In genomic region chr7:99473315-99473596, GRCh38 we compare ENCODE assay signal across 8 cellular contexts. TPM values are rescaled to one million over a fixed set of nuclear protein-coding genes. Genes with fewer than 3 reads are reported as not detected.
DNase-seq lines count a peak whose midpoint lies in the region; ATAC-seq and TF ChIP-seq lines count a peak whose summit lies in the region.

No MANE protein-coding gene starts in this region.

- H3K4me2 ChIP-seq in mesendoderm (ENCODE audit: low read length): peak overlapping the region; percentile 81

- no peak for TF ChIP-seq CTCF in HFF-Myc (IDR thresholded peaks at IDR 0.05; ENCODE audit: low read depth, low read length, missing control alignments)

- H3K4me1 ChIP-seq in mesendoderm (ENCODE audit: control insufficient read depth, low read depth, low read length) (no peaks in the 10 kb centered on the region), urinary bladder (ENCODE audit: insufficient read depth) (no peaks in the 10 kb centered on the region)

- H3K56ac ChIP-seq in mesendoderm (ENCODE audit: low read length): peak overlapping the region; percentile 91

- peaks cover 36% of the 10 kb centered on the region for H3K79me2 ChIP-seq in mesendoderm (ENCODE audit: control insufficient read depth, insufficient read depth, low read length)

- no peak overlapping the region for H3K23ac ChIP-seq in mesendoderm (ENCODE audit: low read length)

- no peaks in the 10 kb centered on the region for H3K27me3 ChIP-seq in mesendoderm (ENCODE audit: insufficient read depth, low read length, poor library complexity)

- H3K9ac ChIP-seq in mesendoderm (ENCODE audit: low read length): peak overlapping the region; percentile 89

- ATAC-seq in HG02798 (IDR thresholded peaks at IDR 0.05; ENCODE audit: poor library complexity, unreplicated experiment): no peak

- H3K79me1 ChIP-seq in mesendoderm (ENCODE audit: low read length): peaks cover 19% of the 10 kb centered on the region

- DNase-seq in NCI-H345 (lab: John Stamatoyannopoulos, UW) (peak; percentile 26), NCI-H345 treated with DMSO at 0.1 percent for 48 hours (lab: John Stamatoyannopoulos, UW; ENCODE audit: unreplicated experiment) (no peak), HFF-Myc (ENCODE audit: extremely low read depth, low read depth) (peak; percentile 37), RPMI7951 (ENCODE audit: low read depth) (peak; percentile 80), dermis microvascular lymphatic vessel endothelial cell (ENCODE audit: low read depth in 2 of 2) (peak; percentile 70 to 83), mesendoderm (peak; percentile 77)

- peak overlapping the region; percentile 4 for H3K4ac ChIP-seq in mesendoderm (ENCODE audit: low read depth, low read length)

- no peak overlapping the region for H2BK5ac ChIP-seq in mesendoderm (ENCODE audit: low read length)

- H4K8ac ChIP-seq in mesendoderm (ENCODE audit: low read depth, low read length): no peak overlapping the region

- H3K27ac ChIP-seq in mesendoderm (ENCODE audit: low read depth, low read length) (no peak overlapping the region), urinary bladder (ENCODE audit: low read depth) (no peak overlapping the region)

- no peak overlapping the region for H2AK5ac ChIP-seq in mesendoderm (ENCODE audit: low read length)

- H2BK15ac ChIP-seq in mesendoderm (replicated peaks; ENCODE audit: low read depth): no peak overlapping the region

- H3K4me3 ChIP-seq in HFF-Myc (replicated peaks; ENCODE audit: low read depth, low read length): peak overlapping the region; percentile 89
- peak overlapping the region; percentile 74 for H3K4me3 ChIP-seq in mesendoderm (ENCODE audit: low read length)
- peak overlapping the region; percentile 84 for H3K4me3 ChIP-seq in urinary bladder (ENCODE audit: low read depth, low read length)

- H3K18ac ChIP-seq in mesendoderm (ENCODE audit: low read length): no peak overlapping the region

- H3K36me3 ChIP-seq in mesendoderm (ENCODE audit: control insufficient read depth, insufficient read depth, low read length): peaks cover 3% of the 10 kb centered on the region
- no peaks in the 10 kb centered on the region for H3K36me3 ChIP-seq in urinary bladder (ENCODE audit: insufficient read depth)

- H4K5ac ChIP-seq in mesendoderm (ENCODE audit: low read length): no peak overlapping the region

- H2BK120ac ChIP-seq in mesendoderm (ENCODE audit: low read depth, low read length): no peak overlapping the region

- no CpG with 5 or more reads among the region's 7 CpGs for WGBS in mesendoderm (ENCODE audit: extremely low coverage, insufficient coverage, low lambda C conversion rate)
- 3% methylated on average over 7 of the region's 7 CpGs for WGBS in urinary bladder

RNA-seq across cellular contexts. Expression of gene ZNF789, which starts 0.6 kb away (rescaled TPM):
- total RNA-seq in RPMI7951 (2014; rRNA removed; shearing (Covaris generic)): 7.2 and 7.7 TPM in 2 replicates
- total RNA-seq in dermis microvascular lymphatic vessel endothelial cell (4.3 and 4.7 TPM in 2 replicates), urinary bladder (22.2 TPM)
- polyA plus RNA-seq in mesendoderm (2013, experiment 1 of 2): 6.6 TPM
- 6.8 TPM for polyA plus RNA-seq in mesendoderm (2013, experiment 2 of 2)
- 5.1 TPM for polyA plus RNA-seq in urinary bladder

RNA-seq across cellular contexts. Expression of gene ATP5MF, which starts 7.3 kb away (rescaled TPM):
- total RNA-seq in RPMI7951 (2014; rRNA removed; shearing (Covaris generic)): 2,749 and 4,266 TPM in 2 replicates
- total RNA-seq in dermis microvascular lymphatic vessel endothelial cell: 206 and 350 TPM in 2 replicates
- 661 TPM for polyA plus RNA-seq in mesendoderm (2013, experiment 1 of 2)
- polyA plus RNA-seq in mesendoderm (2013, experiment 2 of 2): 678 TPM
- total RNA-seq in urinary bladder: 175 TPM
- polyA plus RNA-seq in urinary bladder: 492 TPM

RNA-seq across cellular contexts. Expression of gene ZNF394, which starts 26.8 kb away (rescaled TPM):
- 15.9 and 19.2 TPM in 2 replicates for total RNA-seq in RPMI7951 (2014; rRNA removed; shearing (Covaris generic))
- total RNA-seq in dermis microvascular lymphatic vessel endothelial cell (19.4 and 24.1 TPM in 2 replicates), urinary bladder (38.8 TPM)
- 12.0 TPM for polyA plus RNA-seq in mesendoderm (2013, experiment 1 of 2)
- polyA plus RNA-seq in mesendoderm (2013, experiment 2 of 2): 11.7 TPM
- 17.3 TPM for polyA plus RNA-seq in urinary bladder

RNA-seq across cellular contexts. Expression of gene ZKSCAN5, which starts 31.2 kb away (rescaled TPM):
- total RNA-seq in RPMI7951 (2014; rRNA removed; shearing (Covaris generic)): 12.7 and 15.4 TPM in 2 replicates
- total RNA-seq in dermis microvascular lymphatic vessel endothelial cell (7.2 and 8.0 TPM in 2 replicates), urinary bladder (14.6 TPM)
- polyA plus RNA-seq in mesendoderm (2013, experiment 1 of 2): 8.6 TPM
- 8.9 TPM for polyA plus RNA-seq in mesendoderm (2013, experiment 2 of 2)
- 6.7 TPM for polyA plus RNA-seq in urinary bladder

RNA-seq across cellular contexts. Expression of gene CPSF4, which starts 34.5 kb away (rescaled TPM):
- total RNA-seq in RPMI7951 (2014; rRNA removed; shearing (Covaris generic)): 21.7 and 22.6 TPM in 2 replicates
- 22.0 and 26.7 TPM in 2 replicates for total RNA-seq in dermis microvascular lymphatic vessel endothelial cell
- 50.6 TPM for polyA plus RNA-seq in mesendoderm (2013, experiment 1 of 2)
- 49.2 TPM for polyA plus RNA-seq in mesendoderm (2013, experiment 2 of 2)
- 15.6 TPM for total RNA-seq in urinary bladder
- polyA plus RNA-seq in urinary bladder: 26.4 TPM
